Comparison of ENCODE assay signal across 26 cellular contexts in the genomic region with DNA sequence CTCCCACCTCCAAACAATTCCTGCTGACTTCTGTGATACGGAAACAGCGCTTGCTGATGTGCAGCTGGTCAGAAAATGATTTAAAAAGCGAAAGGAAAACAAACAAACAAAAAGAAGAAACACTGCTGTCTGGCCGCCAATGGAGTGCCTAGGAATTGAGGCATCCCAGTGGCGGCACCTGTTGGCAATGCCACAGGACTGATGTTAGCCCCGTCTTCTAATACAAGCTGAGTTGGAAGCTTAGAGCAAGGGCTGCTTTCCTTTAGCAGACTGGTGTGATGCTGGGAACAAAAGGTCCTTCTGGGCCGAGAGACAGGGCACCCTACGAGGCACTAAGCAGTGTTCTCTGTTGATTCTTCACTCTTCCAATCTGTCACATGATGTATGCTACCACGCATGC.
"Had no signal": no experiment of that assay in that cellular context is flagged by ENCODE, and none has a peak within 500 bp of the region (broad histone marks: within the 10 kb centered on the region; RNA-seq: fewer than 3 reads in every experiment).

No MANE protein-coding gene starts in this region.

- H3K4me1 Mint-ChIP-seq: activated CD4-positive, alpha-beta T cell treated with anti-CD3 and anti-CD28 coated beads, Interleukin-2, amount 10 ng/mL, durations not matched to agents 7 days and 5 days; activated CD8-positive, alpha-beta memory T cell treated with anti-CD3 and anti-CD28 coated beads, Interleukin-2, amount 10 ng/mL, durations not matched to agents 7 days and 5 days; activated naive CD4-positive, alpha-beta T cell treated with anti-CD3 and anti-CD28 coated beads, Interleukin-2, amount 50 U/mL, for 24 hours; naive thymus-derived CD4-positive, alpha-beta T cell had no signal

- H3K27me3 ChIP-seq: hepatocyte, left lung, neural progenitor cell, testis, vagina had no signal

- H3K27ac Mint-ChIP-seq: activated CD4-positive, alpha-beta T cell treated with anti-CD3 and anti-CD28 coated beads, Interleukin-2, amount 10 ng/mL, durations not matched to agents 7 days and 5 days; activated CD8-positive, alpha-beta memory T cell treated with anti-CD3 and anti-CD28 coated beads, Interleukin-2, amount 10 ng/mL, durations not matched to agents 7 days and 5 days; activated CD8-positive, alpha-beta T cell treated with anti-CD3 and anti-CD28 coated beads for 36 hours; activated naive CD4-positive, alpha-beta T cell treated with anti-CD3 and anti-CD28 coated beads, Interleukin-2, amount 50 U/mL, for 24 hours; activated T-helper 1 cell treated with anti-CD3 and anti-CD28 coated beads, Interleukin-12 subunit alpha, Interleukin-12 subunit beta, Interleukin-2, Interleukin-4 antibody, amounts not matched to agents 30 ng/mL and 10 ng/mL and 1 ng/mL, durations not matched to agents 14 hours and 24 hours and 36 hours; dendritic cell treated with granulocyte-macrophage colony-stimulating factor and Interleukin-4, amounts not matched to agents 40 ng/mL and 50 ng/mL, for 4 days; naive thymus-derived CD4-positive, alpha-beta T cell; neural progenitor cell; stimulated activated naive B cell treated with anti-CD40 and anti-IgM and Interleukin-4, amounts not matched to agents 10 μg/mL and 1 μg/mL and 100 μg/mL, for 72 hours had no signal

- H3K4me1 ChIP-seq: left lung, testis had no signal

- H2AFZ ChIP-seq: hepatocyte, neural progenitor cell had no signal

- H3K36me3 ChIP-seq: left lung, neural progenitor cell, vagina had no signal

- H3K9me3 Mint-ChIP-seq: activated CD4-positive, alpha-beta T cell treated with anti-CD3 and anti-CD28 coated beads, Interleukin-2, amount 10 ng/mL, durations not matched to agents 7 days and 5 days; activated CD8-positive, alpha-beta T cell treated with anti-CD3 and anti-CD28 coated beads for 36 hours; activated naive CD4-positive, alpha-beta T cell treated with anti-CD3 and anti-CD28 coated beads, Interleukin-2, amount 50 U/mL, for 24 hours; activated T-helper 1 cell treated with anti-CD3 and anti-CD28 coated beads, Interleukin-12 subunit alpha, Interleukin-12 subunit beta, Interleukin-2, Interleukin-4 antibody, amounts not matched to agents 30 ng/mL and 10 ng/mL and 1 ng/mL, durations not matched to agents 14 hours and 24 hours and 36 hours; brain; dendritic cell treated with granulocyte-macrophage colony-stimulating factor and Interleukin-4, amounts not matched to agents 40 ng/mL and 50 ng/mL, for 4 days; naive thymus-derived CD4-positive, alpha-beta T cell; neural progenitor cell had no signal

- H3K79me2 ChIP-seq: hepatocyte had no signal

- ATAC-seq: activated CD8-positive, alpha-beta memory T cell treated with anti-CD3 and anti-CD28 coated beads, Interleukin-2, amount 10 ng/mL, durations not matched to agents 7 days and 5 days; activated CD8-positive, alpha-beta T cell treated with anti-CD3 and anti-CD28 coated beads for 36 hours; left lung; naive thymus-derived CD4-positive, alpha-beta T cell; stimulated activated naive B cell treated with anti-CD40 and anti-IgM and Interleukin-4, amounts not matched to agents 10 μg/mL and 1 μg/mL and 100 μg/mL, for 72 hours had no signal

- H3K36me3 Mint-ChIP-seq: activated CD8-positive, alpha-beta memory T cell treated with anti-CD3 and anti-CD28 coated beads, Interleukin-2, amount 10 ng/mL, durations not matched to agents 7 days and 5 days; neural progenitor cell had no signal

- H3K4me2 ChIP-seq: hepatocyte, neural progenitor cell had no signal

- H3K27me3 Mint-ChIP-seq: activated CD4-positive, alpha-beta T cell treated with anti-CD3 and anti-CD28 coated beads, Interleukin-2, amount 10 ng/mL, durations not matched to agents 7 days and 5 days; activated CD8-positive, alpha-beta T cell treated with anti-CD3 and anti-CD28 coated beads for 36 hours; activated naive CD4-positive, alpha-beta T cell treated with anti-CD3 and anti-CD28 coated beads, Interleukin-2, amount 50 U/mL, for 24 hours; dendritic cell treated with granulocyte-macrophage colony-stimulating factor and Interleukin-4, amounts not matched to agents 40 ng/mL and 50 ng/mL, for 4 days; naive thymus-derived CD4-positive, alpha-beta T cell; stimulated activated naive B cell treated with anti-CD40 and anti-IgM and Interleukin-4, amounts not matched to agents 10 μg/mL and 1 μg/mL and 100 μg/mL, for 72 hours had no signal

- H3K27ac ChIP-seq: hepatocyte, left lung, neural progenitor cell, testis, vagina, VCaP had no signal

- DNase-seq: activated CD4-positive, alpha-beta T cell treated with anti-CD3 and anti-CD28 coated beads, Interleukin-2, amount 10 ng/mL, durations not matched to agents 7 days and 5 days; activated CD4-positive, CD25-positive, alpha-beta regulatory T cell treated with anti-CD3 and anti-CD28 coated beads, Interleukin-2, amount 50 U/mL, for 72 hours; activated CD8-positive, alpha-beta memory T cell treated with anti-CD3 and anti-CD28 coated beads, Interleukin-2, amount 10 ng/mL, durations not matched to agents 7 days and 5 days; activated CD8-positive, alpha-beta T cell treated with anti-CD3 and anti-CD28 coated beads for 36 hours; activated gamma-delta T cell treated with Interleukin-2 at 50 U/mL for 16 hours; activated T-cell treated with anti-CD3 and anti-CD28 coated beads for 4 hours; aorta; effector CD4-positive, alpha-beta T cell; foreskin melanocyte; kidney glomerular epithelial cell; left lung; naive thymus-derived CD4-positive, alpha-beta T cell; stimulated activated CD4-positive, alpha-beta T cell treated with anti-CD3 and anti-CD28 coated beads, Interleukin-2, amount 100 ng/mL, for 48 hours; stimulated activated CD8-positive, alpha-beta memory T cell treated with anti-CD3 and anti-CD28 coated beads, Interleukin-4, amount 100 ng/mL, for 48 hours; stimulated activated naive B cell treated with anti-CD40 and anti-IgM and Interleukin-4, amounts not matched to agents 10 μg/mL and 1 μg/mL and 100 μg/mL, for 72 hours; testis; trophoblast cell had no signal

- H3K4me3 ChIP-seq: hepatocyte, left lung, lung, neural progenitor cell, testis, vagina had no signal

- H3K4me3 Mint-ChIP-seq: activated CD4-positive, alpha-beta T cell treated with anti-CD3 and anti-CD28 coated beads, Interleukin-2, amount 10 ng/mL, durations not matched to agents 7 days and 5 days; activated CD8-positive, alpha-beta memory T cell treated with anti-CD3 and anti-CD28 coated beads, Interleukin-2, amount 10 ng/mL, durations not matched to agents 7 days and 5 days; activated CD8-positive, alpha-beta T cell treated with anti-CD3 and anti-CD28 coated beads for 36 hours; activated naive CD4-positive, alpha-beta T cell treated with anti-CD3 and anti-CD28 coated beads, Interleukin-2, amount 50 U/mL, for 24 hours; activated T-helper 1 cell treated with anti-CD3 and anti-CD28 coated beads, Interleukin-12 subunit alpha, Interleukin-12 subunit beta, Interleukin-2, Interleukin-4 antibody, amounts not matched to agents 30 ng/mL and 10 ng/mL and 1 ng/mL, durations not matched to agents 14 hours and 24 hours and 36 hours; brain; dendritic cell treated with granulocyte-macrophage colony-stimulating factor and Interleukin-4, amounts not matched to agents 40 ng/mL and 50 ng/mL, for 4 days; naive thymus-derived CD4-positive, alpha-beta T cell; neural progenitor cell; stimulated activated naive B cell treated with anti-CD40 and anti-IgM and Interleukin-4, amounts not matched to agents 10 μg/mL and 1 μg/mL and 100 μg/mL, for 72 hours had no signal

- H3K9ac ChIP-seq: neural progenitor cell had no signal

- H3K9me3 ChIP-seq: left lung, testis, vagina had no signal
